ENCODE assay signal across 20 cellular contexts in genomic region chr3:126339466-126339865, GRCh38. TPM values are rescaled to one million over a fixed set of nuclear protein-coding genes. Genes with fewer than 3 reads are reported as not detected.
DNase-seq lines count a peak whose midpoint lies in the region; ATAC-seq and TF ChIP-seq lines count a peak whose summit lies in the region.
"Had no signal": no experiment of that assay in that cellular context is flagged by ENCODE, and none has a peak within 500 bp of the region (broad histone marks: within the 10 kb centered on the region; RNA-seq: fewer than 3 reads in every experiment).

No MANE protein-coding gene starts in this region.

- H3K9me3 ChIP-seq in left ventricle myocardium inferior (replicated peaks) (no peaks in the 10 kb centered on the region), left lung (no peaks in the 10 kb centered on the region), neural progenitor cell (ENCODE audit: low read depth) (no peaks in the 10 kb centered on the region), tibial nerve (peaks cover 0 to 6% (median 0%) of the 10 kb centered on the region in 4 donors), vagina (no peaks in the 10 kb centered on the region)
- H3K9me3 ChIP-seq: MG63 had no signal

- TF ChIP-seq POLR2A in tibial nerve (IDR thresholded peaks at IDR 0.05) = no peak
- no peak for TF ChIP-seq POLR2A in vagina (IDR thresholded peaks at IDR 0.05)

- no peaks in the 10 kb centered on the region for H3K36me3 ChIP-seq in left ventricle myocardium inferior
- H3K36me3 ChIP-seq in left lung = no peaks in the 10 kb centered on the region
- no peaks in the 10 kb centered on the region for H3K36me3 ChIP-seq in neural progenitor cell
- peaks cover 0 to 58% (median 0%) of the 10 kb centered on the region in 3 donors for H3K36me3 ChIP-seq in tibial nerve
- no peaks in the 10 kb centered on the region for H3K36me3 ChIP-seq in vagina
- H3K36me3 ChIP-seq: MG63 had no signal

- peak overlapping the region; percentile 16 for H3K27ac Mint-ChIP-seq in neural progenitor cell
- H3K27ac Mint-ChIP-seq: GM23338 had no signal

- peaks cover 13% of the 10 kb centered on the region for H3K4me1 Mint-ChIP-seq in neural progenitor cell

- H3K4me2 ChIP-seq in neural progenitor cell = no peak overlapping the region
- H3K4me2 ChIP-seq: GM23338, PC-9 had no signal

- DNase-seq in left ventricle myocardium inferior = no peak
- no peak for DNase-seq in left cardiac atrium
- DNase-seq in left lung = peak; percentile 9 to 10
- DNase-seq in neural progenitor cell (ENCODE audit: low spot score) = no peak
- DNase-seq in tibial nerve (ENCODE audit: low spot score in 2 of 2) = peak in 1 of 2 donors; percentile 3
- DNase-seq in vagina (ENCODE audit: extremely low spot score in 2 of 2) = no peak
- DNase-seq: C1 segment of cervical spinal cord, DMS 273 treated with DMSO at 0.1 percent for 48 hours, GDM1, NCI-H1092 treated with DMSO at 0.1 percent for 48 hours, NCI-H2081 treated with DMSO at 0.1 percent for 48 hours, NCI-H510A, NCI-H774, PC-9 had no signal

- no peak for TF ChIP-seq EP300 in tibial nerve (IDR thresholded peaks at IDR 0.05)

- H4K20me1 ChIP-seq in neural progenitor cell (ENCODE audit: low read depth) = no peaks in the 10 kb centered on the region

- no peak for ATAC-seq in left cardiac atrium
- ATAC-seq in left lung = no peak
- ATAC-seq in HG03469 (IDR thresholded peaks at IDR 0.05; ENCODE audit: unreplicated experiment) = no peak
- ATAC-seq in GM19324 (IDR thresholded peaks at IDR 0.05; ENCODE audit: low FRiP score, unreplicated experiment) = no peak
- ATAC-seq: GM12878, GM23338 had no signal

- H3K9me3 Mint-ChIP-seq in neural progenitor cell = no peaks in the 10 kb centered on the region
- H3K9me3 Mint-ChIP-seq: GM23338 had no signal

- intact Hi-C loops in left ventricle myocardium inferior (cut with micrococcal nuclease) (no loop called here), left cardiac atrium (cut with DNase I) (no loop called here), left lung (cut with DNase I) (no loop called here), vagina (cut with DNase I) (no loop called here)

- no peaks in the 10 kb centered on the region for H3K27me3 ChIP-seq in left ventricle myocardium inferior (ENCODE audit: low read depth)
- no peaks in the 10 kb centered on the region for H3K27me3 ChIP-seq in left lung
- H3K27me3 ChIP-seq in neural progenitor cell = no peaks in the 10 kb centered on the region
- no peaks in the 10 kb centered on the region for H3K27me3 ChIP-seq in tibial nerve
- H3K27me3 ChIP-seq in vagina = no peaks in the 10 kb centered on the region
- H3K27me3 ChIP-seq: MG63 had no signal

- no peak overlapping the region for H3K9ac ChIP-seq in neural progenitor cell

- TF ChIP-seq CTCF in left ventricle myocardium inferior (IDR thresholded peaks at IDR 0.05; ENCODE audit: borderline replicate concordance) (no peak), left lung (IDR thresholded peaks at IDR 0.05) (no peak), neural progenitor cell (IDR thresholded peaks at IDR 0.05) (no peak), tibial nerve (IDR thresholded peaks at IDR 0.05) (no peak), vagina (IDR thresholded peaks at IDR 0.05) (no peak)

- peaks cover 18% of the 10 kb centered on the region for H3K27me3 Mint-ChIP-seq in neural progenitor cell (ENCODE audit: insufficient read depth, low read depth)

- no peaks in the 10 kb centered on the region for H3K79me2 ChIP-seq in neural progenitor cell (ENCODE audit: low read depth)

- no peak overlapping the region for H2AFZ ChIP-seq in neural progenitor cell (replicated peaks)
- H2AFZ ChIP-seq: GM23338, PC-9 had no signal

- H3K36me3 Mint-ChIP-seq in neural progenitor cell = no peaks in the 10 kb centered on the region

- H3K4me3 ChIP-seq in left ventricle myocardium inferior (no peak overlapping the region), left lung (no peak overlapping the region), neural progenitor cell (no peak overlapping the region), tibial nerve (no peak overlapping the region), vagina (no peak overlapping the region)
- H3K4me3 ChIP-seq: GM12878, GM23338, MG63, PC-9 had no signal

- WGBS in tibial nerve, 2 donors = 70 to 87% methylated on average over 4 of the region's 4 CpGs

- H3K4me3 Mint-ChIP-seq in neural progenitor cell = no peak overlapping the region
- H3K4me3 Mint-ChIP-seq: GM23338 had no signal

- peak overlapping the region; percentile 65 for H3K27ac ChIP-seq in left ventricle myocardium inferior (replicated peaks)
- H3K27ac ChIP-seq in left lung = no peak overlapping the region
- no peak overlapping the region for H3K27ac ChIP-seq in neural progenitor cell
- H3K27ac ChIP-seq in tibial nerve = peak overlapping the region in 3 of 4 donors; percentile 37 to 100 (median 54)
- H3K27ac ChIP-seq in vagina = no peak overlapping the region
- H3K27ac ChIP-seq: PC-9 had no signal

- H3K4me1 ChIP-seq in left ventricle myocardium inferior (peaks cover 32% of the 10 kb centered on the region), left lung (no peaks in the 10 kb centered on the region), neural progenitor cell (peaks cover 6% of the 10 kb centered on the region), tibial nerve (peaks cover 0 to 26% (median 12%) of the 10 kb centered on the region in 4 donors), vagina (peaks cover 10% of the 10 kb centered on the region)

- no peaks in the 10 kb centered on the region for H3F3A ChIP-seq in neural progenitor cell (ENCODE audit: low read depth)

RNA-seq across cellular contexts. Expression of gene KLF15, which starts 17.7 kb away (rescaled TPM):
- total RNA-seq in left ventricle myocardium inferior = 44.6 TPM
- 10 to 100 TPM; 23.8 to 32.4 TPM for total RNA-seq in left cardiac atrium
- 10 to 100 TPM; 12.8 to 14.8 TPM for total RNA-seq in left lung
- total RNA-seq in neural progenitor cell (ENCODE audit: low replicate concordance) = 3.3 and 7.2 TPM in 2 replicates
- 100 to 1,000 TPM; 138 to 234 (median 176) TPM for total RNA-seq in tibial nerve
- 25.3 TPM for total RNA-seq in vagina

RNA-seq across cellular contexts. Expression of gene CFAP100, which starts 55.2 kb away (rescaled TPM):
- total RNA-seq in left ventricle myocardium inferior = not detected
- not detected for total RNA-seq in left cardiac atrium
- 1 to 10 TPM in 1 of 2 donors, not detected in 1; 8.2 TPM for total RNA-seq in left lung
- total RNA-seq in neural progenitor cell (ENCODE audit: low replicate concordance) = 0.12 TPM in 1 of 2 replicates, not detected in the other
- total RNA-seq in tibial nerve = 1 to 10 TPM in 1 of 4 donors, not detected in 3; 6.1 TPM
- total RNA-seq in vagina = not detected
- total RNA-seq: A673, GM12878, PC-9 had no signal

Comparison
In these comparisons a context has a peak if more than half of its experiments do, and no peak if none do; other contexts are left out.
1. DNase-seq: peak in left lung (2 of 2); none in left ventricle myocardium inferior (single experiment), left cardiac atrium (single experiment), neural progenitor cell (single experiment) and vagina (0 of 2).
2. H3K27ac ChIP-seq: peak in left ventricle myocardium inferior (single experiment) and tibial nerve (3 of 4); none in left lung (0 of 2), neural progenitor cell (single experiment) and vagina (single experiment).